Comparison of ENCODE assay signal across 26 cellular contexts in genomic region chr9:111839981-111840380, GRCh38. TPM values are rescaled to one million over a fixed set of nuclear protein-coding genes. Genes with fewer than 3 reads are reported as not detected.
DNase-seq lines count a peak whose midpoint lies in the region; FAIRE-seq and TF ChIP-seq lines count a peak whose summit lies in the region.
"Had no signal": no experiment of that assay in that cellular context is flagged by ENCODE, and none has a peak within 500 bp of the region (broad histone marks: within the 10 kb centered on the region; RNA-seq: fewer than 3 reads in every experiment).

No MANE protein-coding gene starts in this region.

- no peak overlapping the region for H2AFZ ChIP-seq in hepatocyte

- POLR2A ChIA-PET in A673 (lab: Charles Lee; ENCODE audit: low non-redundant PET): no interaction called here
- POLR2A ChIA-PET in CD4-positive, alpha-beta memory T cell (lab: Charles Lee; ENCODE audit: partially characterized antibody): no interaction called here

- no peak overlapping the region; the same call in 1 of the 2 replicates for H3K4me3 Mint-ChIP-seq in HFFc6
- no peak overlapping the region for H3K4me3 Mint-ChIP-seq in CD4-positive, alpha-beta memory T cell
- H3K4me3 Mint-ChIP-seq: activated T-cell treated with anti-CD3 and anti-CD28 coated beads, Interleukin-2, amount 50 U/mL, for 24 hours; CD8-positive, alpha-beta T cell; H9 had no signal

- H3K4me1 Mint-ChIP-seq in HFFc6 (ENCODE audit: low read depth): peaks cover 26% of the 10 kb centered on the region
- peaks cover 0 to 3% (median 2%) of the 10 kb centered on the region in 4 donors for H3K4me1 Mint-ChIP-seq in CD4-positive, alpha-beta memory T cell
- H3K4me1 Mint-ChIP-seq: H9 had no signal

- H3K27me3 Mint-ChIP-seq in HFFc6 (ENCODE audit: insufficient read depth): no peaks in the 10 kb centered on the region
- peaks cover 3 to 4% of the 10 kb centered on the region in 2 donors for H3K27me3 Mint-ChIP-seq in CD4-positive, alpha-beta memory T cell

- TF ChIP-seq CTCF in A673 (conservative IDR thresholded peaks at IDR 0.05; ENCODE audit: low read depth, low read length) (no peak), HFFc6 (IDR thresholded peaks at IDR 0.05) (no peak), choroid plexus epithelial cell (conservative IDR thresholded peaks at IDR 0.05; ENCODE audit: low read depth, low read length) (no peak), hepatocyte (IDR thresholded peaks at IDR 0.05; ENCODE audit: poor library complexity) (no peak)

- H3K27me3 ChIP-seq in A673 (replicated peaks; ENCODE audit: insufficient read depth, low read depth, low read length, poor library complexity) (no peaks in the 10 kb centered on the region), hepatocyte (no peaks in the 10 kb centered on the region)
- H3K27me3 ChIP-seq in CD4-positive, alpha-beta memory T cell (ENCODE audit: insufficient read depth, low read length): no peaks in the 10 kb centered on the region
- H3K27me3 ChIP-seq: uterus had no signal

- no peaks in the 10 kb centered on the region for H4K20me1 ChIP-seq in hepatocyte (ENCODE audit: insufficient read depth, poor library complexity, severe bottlenecking)

- H3K9me3 Mint-ChIP-seq in HFFc6: no peaks in the 10 kb centered on the region
- peaks cover 0 to 2% (median 0%) of the 10 kb centered on the region in 8 donors for H3K9me3 Mint-ChIP-seq in CD4-positive, alpha-beta memory T cell
- H3K9me3 Mint-ChIP-seq: activated T-cell treated with anti-CD3 and anti-CD28 coated beads, Interleukin-2, amount 50 U/mL, for 24 hours; CD8-positive, alpha-beta T cell; H9 had no signal

- no peak overlapping the region for H3K27ac ChIP-seq in A673 (ENCODE audit: low read depth, low read length, poor library complexity, severe bottlenecking)
- peak overlapping the region; percentile 81 for H3K27ac ChIP-seq in hepatocyte
- no peak overlapping the region for H3K27ac ChIP-seq in CD4-positive, alpha-beta memory T cell (ENCODE audit: low read depth, low read length)
- H3K27ac ChIP-seq: uterus had no signal

- BruUV-seq in A673 (replicated peaks; lab: Mats Ljungman, UMichigan): no TSS peak

- H3K4me2 ChIP-seq in hepatocyte: no peak overlapping the region

- H3K4me1 ChIP-seq in A673 (ENCODE audit: insufficient read depth, low read length, poor library complexity, severe bottlenecking) (peaks cover 24% of the 10 kb centered on the region), hepatocyte (ENCODE audit: insufficient read depth) (no peaks in the 10 kb centered on the region)
- H3K4me1 ChIP-seq in CD4-positive, alpha-beta memory T cell (ENCODE audit: insufficient read depth, low read length): no peaks in the 10 kb centered on the region
- H3K4me1 ChIP-seq: uterus had no signal

- H3K4me3 ChIP-seq in A673 (ENCODE audit: low read depth, low read length, poor library complexity, severe bottlenecking) (no peak overlapping the region), choroid plexus epithelial cell (ENCODE audit: low read depth, low read length) (no peak overlapping the region), hepatocyte (no peak overlapping the region)
- no peak overlapping the region for H3K4me3 ChIP-seq in CD4-positive, alpha-beta memory T cell (ENCODE audit: low read length in 2 of 2)
- H3K4me3 ChIP-seq: uterus had no signal

- H3K9me2 ChIP-seq in hepatocyte (replicated peaks; ENCODE audit: insufficient read depth): no peaks in the 10 kb centered on the region

- CTCF ChIA-PET in A673 (lab: Charles Lee): no interaction called here
- CTCF ChIA-PET in CD4-positive, alpha-beta memory T cell (lab: Charles Lee; ENCODE audit: partially characterized antibody): interaction anchor here (1.2 to 1.4 kb wide), 2 partner anchors 12 to 515 kb away, joined by 3 read pairs; no protein-coding TSS in a partner anchor

- 0 out of 2 replicates have a peak, but pooled peaks cover 4% of the 10 kb centered on the region for H3K36me3 Mint-ChIP-seq in HFFc6 (ENCODE audit: low read depth)
- H3K36me3 Mint-ChIP-seq in CD4-positive, alpha-beta memory T cell: no peaks in the 10 kb centered on the region
- H3K36me3 Mint-ChIP-seq: CD8-positive, alpha-beta T cell had no signal

- WGBS in hepatocyte (ENCODE audit: low lambda C conversion rate, missing lambda C conversion rate): 87% methylated on average over 2 of the region's 2 CpGs

- DNase-seq in A673 (ENCODE audit: low spot score) (peak; percentile 54), HFFc6 (peak; percentile 51), choroid plexus epithelial cell (ENCODE audit: low read depth) (peak; percentile 79), hepatocyte (ENCODE audit: low spot score) (no peak), occipital lobe (lab: John Stamatoyannopoulos, UW) (no peak), COLO829 (ENCODE audit: low spot score) (no peak), RCC 7860 (ENCODE audit: low spot score) (no peak)
- no peak for DNase-seq in CD4-positive, alpha-beta memory T cell
- DNase-seq: activated CD4-positive, alpha-beta T cell treated with anti-CD3 and anti-CD28 coated beads for 1 hour; activated naive CD4-positive, alpha-beta T cell treated with Interleukin-2 at 50 U/mL for 16 hours; activated T-cell treated with anti-CD3 and anti-CD28 coated beads, Interleukin-2, amount 50 U/mL, for 24 hours; anterior cingulate cortex; CD8-positive, alpha-beta T cell; central memory CD4-positive, alpha-beta T cell; effector memory CD4-positive, alpha-beta T cell; H9; kidney; NCI-H1694; NCI-H774; nucleus accumbens; retina; substantia nigra had no signal

- intact Hi-C loops in A673 (cut with micrococcal nuclease; ENCODE audit: unreplicated experiment): no loop called here
- intact Hi-C loops in CD4-positive, alpha-beta memory T cell (cut with micrococcal nuclease): no loop called here

- H3K79me2 ChIP-seq in hepatocyte: no peaks in the 10 kb centered on the region

- H3K36me3 ChIP-seq in A673 (ENCODE audit: insufficient read depth, low read length, poor library complexity, severe bottlenecking) (no peaks in the 10 kb centered on the region), hepatocyte (replicated peaks; ENCODE audit: insufficient read depth, low read depth) (no peaks in the 10 kb centered on the region)
- H3K36me3 ChIP-seq in CD4-positive, alpha-beta memory T cell (ENCODE audit: insufficient read depth, low read length): no peaks in the 10 kb centered on the region
- H3K36me3 ChIP-seq: uterus had no signal

- H3K9me3 ChIP-seq in A673 (ENCODE audit: low read depth, low read length, poor library complexity, severe bottlenecking) (no peaks in the 10 kb centered on the region), hepatocyte (ENCODE audit: low read depth) (no peaks in the 10 kb centered on the region)
- H3K9me3 ChIP-seq in CD4-positive, alpha-beta memory T cell (ENCODE audit: control insufficient read depth in 1 of 2, low read length in 2 of 2): no peaks in the 10 kb centered on the region
- H3K9me3 ChIP-seq: uterus had no signal

- no peak for FAIRE-seq in RCC 7860 (lab: Jason Lieb, UNC)
- FAIRE-seq: kidney, TTC549 had no signal

- H3K27ac Mint-ChIP-seq in HFFc6: no peak overlapping the region
- no peak overlapping the region for H3K27ac Mint-ChIP-seq in CD4-positive, alpha-beta memory T cell
- H3K27ac Mint-ChIP-seq: CD8-positive, alpha-beta T cell; H9 had no signal

RNA-seq across cellular contexts. Expression of gene SHOC1, which starts 45.2 kb away (rescaled TPM):
- not detected in 2 replicates for total RNA-seq in A673 (2021)
- not detected for total RNA-seq in HFFc6 (2021; fragmentation: NEBNext Ultra II Directional; extraction: Animal tissue kit (Norgen Biotek cat#: 25700))
- 0.04 and 0.37 TPM in 2 replicates for total RNA-seq in hepatocyte
- 0.12 and 0.19 TPM in 2 replicates for polyA plus RNA-seq in hepatocyte
- total RNA-seq in occipital lobe: 0.16 TPM
- total RNA-seq in CD4-positive, alpha-beta memory T cell: not detected
- under 1 TPM in 1 of 2 donors, not detected in 1; 0.13 TPM for polyA plus RNA-seq in CD4-positive, alpha-beta memory T cell
- total RNA-seq: CD8-positive, alpha-beta T cell; H9; lung microvascular endothelial cell; Right ventricle myocardium superior had no signal

RNA-seq across cellular contexts. Expression of gene UGCG, which starts 56.6 kb away (rescaled TPM):
- total RNA-seq in A673 (2021): 16.7 and 23.1 TPM in 2 replicates
- 10 to 100 TPM; 45.5 to 82.3 (median 70.4) TPM for total RNA-seq in HFFc6 (2021; fragmentation: NEBNext Ultra II Directional; extraction: Animal tissue kit (Norgen Biotek cat#: 25700))
- 107 and 109 TPM in 2 replicates for total RNA-seq in hepatocyte
- polyA plus RNA-seq in hepatocyte: 50.9 and 54.6 TPM in 2 replicates
- total RNA-seq in occipital lobe: 108 TPM
- total RNA-seq in CD4-positive, alpha-beta memory T cell: 10 to 100 TPM; 26.3 to 29.7 TPM
- polyA plus RNA-seq in CD4-positive, alpha-beta memory T cell: 10 to 100 TPM; 13.0 to 14.7 TPM

Comparison
In these comparisons a context has a peak if more than half of its experiments do, and no peak if none do; other contexts are left out.
1. DNase-seq: peak in A673 (single experiment), HFFc6 (single experiment) and choroid plexus epithelial cell (single experiment); none in hepatocyte (single experiment), occipital lobe (single experiment), COLO829 (single experiment), CD4-positive, alpha-beta memory T cell (0 of 5) and RCC 7860 (single experiment).